9 cellular contexts compared by ENCODE assay signal in the genomic region with DNA sequence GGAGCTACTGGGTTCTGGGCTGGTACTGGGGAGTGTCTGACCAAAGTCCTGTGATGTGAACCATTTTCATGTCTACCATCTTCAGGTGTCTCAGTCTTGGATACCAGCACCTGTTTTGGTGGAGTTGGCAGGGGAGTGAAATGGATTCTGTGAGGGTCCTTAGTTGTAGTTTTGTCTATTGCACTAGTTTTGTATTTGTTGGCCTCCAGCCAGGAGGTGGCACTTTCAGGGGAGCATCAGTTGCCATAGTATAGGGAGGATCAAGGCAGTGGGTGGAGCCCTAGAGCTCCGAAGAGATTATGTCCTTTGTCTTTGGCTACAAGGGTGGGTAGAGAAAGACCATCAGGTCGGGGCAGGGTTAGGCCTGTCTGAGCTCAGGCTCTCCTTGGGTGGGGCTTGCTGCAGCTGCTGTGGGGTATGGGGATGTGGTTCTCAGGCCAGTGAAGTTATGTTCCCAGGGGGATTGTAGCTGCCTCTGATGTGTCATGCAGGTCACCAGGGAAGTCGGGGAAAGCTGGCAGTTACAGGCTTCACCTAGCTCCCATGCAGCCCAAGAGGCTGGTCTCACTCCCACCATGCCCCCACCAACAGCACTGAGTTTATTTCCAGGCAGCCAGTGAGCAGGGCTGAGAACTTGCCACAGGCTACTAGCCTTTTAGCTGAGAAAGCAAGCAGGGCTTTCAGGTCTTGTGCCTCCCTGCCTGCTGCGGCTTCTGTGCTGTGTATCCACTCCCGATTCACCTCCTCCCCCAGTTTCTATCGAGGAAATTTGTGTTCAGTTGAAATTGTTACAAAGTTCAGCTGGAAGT.
DNase-seq lines count a peak whose midpoint lies in the region; ATAC-seq and TF ChIP-seq lines count a peak whose summit lies in the region.
"Had no signal": no experiment of that assay in that cellular context is flagged by ENCODE, and none has a peak within 500 bp of the region (broad histone marks: within the 10 kb centered on the region; RNA-seq: fewer than 3 reads in every experiment).

No MANE protein-coding gene starts in this region.

- no peak for TF ChIP-seq CTCF in nephron (IDR thresholded peaks at IDR 0.05; ENCODE audit: unreplicated experiment in 3 of 3)

- DNase-seq in MV-4-11 (lab: John Stamatoyannopoulos, UW), result peak; percentile 48
- no peak for DNase-seq in D341Med (ENCODE audit: low spot score)
- no peak for DNase-seq in SW480 (ENCODE audit: low spot score)
- no peak for DNase-seq in UCSD-AML1 (lab: John Stamatoyannopoulos, UW; ENCODE audit: unreplicated experiment)
- DNase-seq: stimulated activated naive CD4-positive, alpha-beta T cell treated with Interleukin-2 at 50 U/mL for 16 hours; T1000 had no signal

- H3K36me3 Mint-ChIP-seq in nephron (ENCODE audit: low read depth), result peaks cover 4% of the 10 kb centered on the region

- H3K9me3 Mint-ChIP-seq in nephron, result peaks cover 24% of the 10 kb centered on the region

- peaks cover 5% of the 10 kb centered on the region for H3K4me1 Mint-ChIP-seq in nephron

- peak overlapping the region in 2 of 3 experiments; percentile 48 to 55 for H3K27ac Mint-ChIP-seq in nephron

- no peaks in the 10 kb centered on the region for H3K27me3 Mint-ChIP-seq in nephron (ENCODE audit: low read depth)

- peak; percentile 78 for ATAC-seq in GM18907 (IDR thresholded peaks at IDR 0.05; ENCODE audit: unreplicated experiment)
- peak; percentile 36 for ATAC-seq in HG02623 (IDR thresholded peaks at IDR 0.05; ENCODE audit: unreplicated experiment)

- H3K4me3 Mint-ChIP-seq in nephron, result no peak overlapping the region
